ENCODE assay signal across 8 cellular contexts in genomic region chr4:89598602-89599001, GRCh38.
A peak's percentile ranks its signal among the peaks of the same experiment; 100 is the strongest.
DNase-seq lines count a peak whose midpoint lies in the region; ATAC-seq and TF ChIP-seq lines count a peak whose summit lies in the region.

No MANE protein-coding gene starts in this region.

- DNase-seq in AG09319 (ENCODE audit: extremely low read depth, low read depth) (no peak), H7 (peak; percentile 22), RPMI7951 (ENCODE audit: low read depth) (peak; percentile 2), foreskin keratinocyte (peak in 1 of 2 donors; percentile 26), HK-2 (ENCODE audit: unreplicated experiment) (no peak), NCI-H1930 (lab: John Stamatoyannopoulos, UW) (no peak)
- no peak for DNase-seq in activated CD4-positive, alpha-beta memory T cell treated with anti-CD3 and anti-CD28 coated beads, Interleukin-2, amount 10 ng/mL, durations not matched to agents 7 days and 5 days
- no peak for DNase-seq in activated naive CD4-positive, alpha-beta T cell treated with anti-CD3 and anti-CD28 coated beads, Interleukin-2, amount 10 ng/mL, durations not matched to agents 7 days and 5 days

- no peak overlapping the region for H3K27ac Mint-ChIP-seq in activated CD4-positive, alpha-beta memory T cell treated with anti-CD3 and anti-CD28 coated beads, Interleukin-2, amount 10 ng/mL, durations not matched to agents 7 days and 5 days
- H3K27ac Mint-ChIP-seq in activated naive CD4-positive, alpha-beta T cell treated with anti-CD3 and anti-CD28 coated beads, Interleukin-2, amount 10 ng/mL, durations not matched to agents 7 days and 5 days, result no peak overlapping the region

- peak; percentile 43 for ATAC-seq in foreskin keratinocyte

- H3K4me3 Mint-ChIP-seq in activated CD4-positive, alpha-beta memory T cell treated with anti-CD3 and anti-CD28 coated beads, Interleukin-2, amount 10 ng/mL, durations not matched to agents 7 days and 5 days, result no peak overlapping the region
- H3K4me3 Mint-ChIP-seq in activated naive CD4-positive, alpha-beta T cell treated with anti-CD3 and anti-CD28 coated beads, Interleukin-2, amount 10 ng/mL, durations not matched to agents 7 days and 5 days, result no peak overlapping the region

- POLR2A ChIA-PET in activated CD4-positive, alpha-beta memory T cell treated with anti-CD3 and anti-CD28 coated beads, Interleukin-2, amount 10 ng/mL, durations not matched to agents 7 days and 5 days (lab: Charles Lee), result no interaction called here

- CTCF ChIA-PET in activated CD4-positive, alpha-beta memory T cell treated with anti-CD3 and anti-CD28 coated beads, Interleukin-2, amount 10 ng/mL, durations not matched to agents 7 days and 5 days (lab: Charles Lee), result no interaction called here
- CTCF ChIA-PET in activated naive CD4-positive, alpha-beta T cell treated with anti-CD3 and anti-CD28 coated beads, Interleukin-2, amount 10 ng/mL, durations not matched to agents 7 days and 5 days (lab: Charles Lee), result no interaction called here

- H3K4me3 ChIP-seq in H7 (ENCODE audit: insufficient read depth, low read depth, low read length), result no peak overlapping the region

- H3K27me3 Mint-ChIP-seq in activated CD4-positive, alpha-beta memory T cell treated with anti-CD3 and anti-CD28 coated beads, Interleukin-2, amount 10 ng/mL, durations not matched to agents 7 days and 5 days, result peaks cover 10% of the 10 kb centered on the region
- no peaks in the 10 kb centered on the region for H3K27me3 Mint-ChIP-seq in activated naive CD4-positive, alpha-beta T cell treated with anti-CD3 and anti-CD28 coated beads, Interleukin-2, amount 10 ng/mL, durations not matched to agents 7 days and 5 days

- no peak overlapping the region for H3K27ac ChIP-seq in foreskin keratinocyte

- no peaks in the 10 kb centered on the region for H3K36me3 Mint-ChIP-seq in activated CD4-positive, alpha-beta memory T cell treated with anti-CD3 and anti-CD28 coated beads, Interleukin-2, amount 10 ng/mL, durations not matched to agents 7 days and 5 days (ENCODE audit: low read depth)
- H3K36me3 Mint-ChIP-seq in activated naive CD4-positive, alpha-beta T cell treated with anti-CD3 and anti-CD28 coated beads, Interleukin-2, amount 10 ng/mL, durations not matched to agents 7 days and 5 days, result peaks cover 4% of the 10 kb centered on the region

- no peaks in the 10 kb centered on the region for H3K4me1 ChIP-seq in foreskin keratinocyte

- peaks cover under 1% of the 10 kb centered on the region for H3K9me3 Mint-ChIP-seq in activated CD4-positive, alpha-beta memory T cell treated with anti-CD3 and anti-CD28 coated beads, Interleukin-2, amount 10 ng/mL, durations not matched to agents 7 days and 5 days
- peaks cover 2% of the 10 kb centered on the region for H3K9me3 Mint-ChIP-seq in activated naive CD4-positive, alpha-beta T cell treated with anti-CD3 and anti-CD28 coated beads, Interleukin-2, amount 10 ng/mL, durations not matched to agents 7 days and 5 days

- TF ChIP-seq CTCF in AG09319 (IDR thresholded peaks at IDR 0.05; ENCODE audit: low read depth, low read length) (peak; percentile 38), foreskin keratinocyte (conservative IDR thresholded peaks at IDR 0.05) (peak; percentile 63)

- H3K36me3 ChIP-seq in H7 (replicated peaks; ENCODE audit: control insufficient read depth, insufficient read depth, low read length), result no peaks in the 10 kb centered on the region

- H3K27me3 ChIP-seq in H7 (ENCODE audit: control insufficient read depth, insufficient read depth, low read length), result no peaks in the 10 kb centered on the region; the same call in 1 of the 2 replicates
- H3K27me3 ChIP-seq in foreskin keratinocyte, result no peaks in the 10 kb centered on the region

- H3K4me1 Mint-ChIP-seq in activated CD4-positive, alpha-beta memory T cell treated with anti-CD3 and anti-CD28 coated beads, Interleukin-2, amount 10 ng/mL, durations not matched to agents 7 days and 5 days, result no peaks in the 10 kb centered on the region
- no peaks in the 10 kb centered on the region for H3K4me1 Mint-ChIP-seq in activated naive CD4-positive, alpha-beta T cell treated with anti-CD3 and anti-CD28 coated beads, Interleukin-2, amount 10 ng/mL, durations not matched to agents 7 days and 5 days

Comparison
In these comparisons a context has a peak if more than half of its experiments do, and no peak if none do; other contexts are left out.
1. DNase-seq: peak in H7 (single experiment) and RPMI7951 (single experiment); none in AG09319 (single experiment), activated CD4-positive, alpha-beta memory T cell treated with anti-CD3 and anti-CD28 coated beads, Interleukin-2, amount 10 ng/mL, durations not matched to agents 7 days and 5 days (single experiment), HK-2 (single experiment), NCI-H1930 (0 of 2) and activated naive CD4-positive, alpha-beta T cell treated with anti-CD3 and anti-CD28 coated beads, Interleukin-2, amount 10 ng/mL, durations not matched to agents 7 days and 5 days (single experiment).